12 cellular contexts compared by ENCODE assay signal in genomic region chr20:41436679-41437078, GRCh38.
DNase-seq lines count a peak whose midpoint lies in the region; ATAC-seq and TF ChIP-seq lines count a peak whose summit lies in the region.
"Had no signal": no experiment of that assay in that cellular context is flagged by ENCODE, and none has a peak within 500 bp of the region (broad histone marks: within the 10 kb centered on the region; RNA-seq: fewer than 3 reads in every experiment).

No MANE protein-coding gene starts in this region.

- peaks cover 18% of the 10 kb centered on the region for H3K36me3 ChIP-seq in GM23248 (ENCODE audit: low read depth)
- peaks cover 27% of the 10 kb centered on the region for H3K36me3 ChIP-seq in GM23338 (ENCODE audit: insufficient read depth)

- H3K9me3 Mint-ChIP-seq in GM23338, result no peaks in the 10 kb centered on the region
- H3K9me3 Mint-ChIP-seq: nephron progenitor cell had no signal

- TF ChIP-seq CTCF in AG09319 (IDR thresholded peaks at IDR 0.05; ENCODE audit: low read depth, low read length), result no peak
- TF ChIP-seq CTCF in fibroblast of pulmonary artery (IDR thresholded peaks at IDR 0.05; ENCODE audit: low read length, missing control alignments), result no peak
- no peak for TF ChIP-seq CTCF in GM23338 (conservative IDR thresholded peaks at IDR 0.05; ENCODE audit: low read depth in 2 of 2)

- no peak overlapping the region for H2AFZ ChIP-seq in GM23248
- no peak overlapping the region for H2AFZ ChIP-seq in GM23338
- H2AFZ ChIP-seq: PC-9 had no signal

- H3K36me3 Mint-ChIP-seq in T-helper 17 cell (ENCODE audit: low read depth) (peaks cover 7% of the 10 kb centered on the region), GM23338 (ENCODE audit: low read depth) (peaks cover 42% of the 10 kb centered on the region)

- H3K9me3 ChIP-seq in GM23248 (ENCODE audit: low read depth), result no peaks in the 10 kb centered on the region
- no peaks in the 10 kb centered on the region for H3K9me3 ChIP-seq in T-helper 17 cell (ENCODE audit: control insufficient read depth, low read length, poor library complexity, severe bottlenecking)

- DNase-seq in AG09319 (ENCODE audit: extremely low read depth, low read depth), result peak; percentile 22
- DNase-seq in GM23248, result peak; percentile 49
- DNase-seq in T-helper 17 cell, result no peak
- peak; percentile 63 for DNase-seq in fibroblast of pulmonary artery (ENCODE audit: low read depth)
- no peak for DNase-seq in GM23338 (ENCODE audit: low spot score)
- DNase-seq in stimulated activated CD4-positive, alpha-beta T cell treated with anti-CD3 and anti-CD28 coated beads, Interleukin-4, amount 100 ng/mL, for 1 hour, result no peak
- DNase-seq: Calu3, NCI-H1930, nephron progenitor cell, PC-9 had no signal

- H3K4me1 Mint-ChIP-seq in T-helper 17 cell (peaks cover 34% of the 10 kb centered on the region), GM23338 (no peaks in the 10 kb centered on the region)
- H3K4me1 Mint-ChIP-seq: nephron progenitor cell had no signal

- H3K27me3 ChIP-seq in GM23248 (replicated peaks; ENCODE audit: insufficient read depth) (no peaks in the 10 kb centered on the region), GM23338 (ENCODE audit: insufficient read depth) (no peaks in the 10 kb centered on the region)

- WGBS in GM23248 (ENCODE audit: low coverage in 1 of 2, low lambda C conversion rate in 2 of 2, missing lambda C conversion rate in 2 of 2), 2 experiments, result 75 to 76% methylated on average over 4 of the region's 4 CpGs

- H3K4me2 ChIP-seq in GM23248 (ENCODE audit: unreplicated experiment), result no peak overlapping the region
- no peak overlapping the region for H3K4me2 ChIP-seq in GM23338
- H3K4me2 ChIP-seq: PC-9 had no signal

- H3K9me2 ChIP-seq in GM23248 (ENCODE audit: insufficient read depth), result no peaks in the 10 kb centered on the region
- H3K9me2 ChIP-seq in GM23338 (ENCODE audit: insufficient read depth), result no peaks in the 10 kb centered on the region

- H3K4me3 Mint-ChIP-seq in T-helper 17 cell (peak overlapping the region; percentile 78), GM23338 (no peak overlapping the region)
- H3K4me3 Mint-ChIP-seq: nephron progenitor cell had no signal

- H3F3A ChIP-seq in GM23248 (ENCODE audit: insufficient read depth) (peaks cover 16% of the 10 kb centered on the region), GM23338 (replicated peaks; ENCODE audit: low read depth) (no peaks in the 10 kb centered on the region)

- H3K79me2 ChIP-seq in GM23248 (ENCODE audit: insufficient read depth) (no peaks in the 10 kb centered on the region), GM23338 (replicated peaks; ENCODE audit: insufficient read depth) (no peaks in the 10 kb centered on the region)

- H3K27ac Mint-ChIP-seq in T-helper 17 cell (peak overlapping the region; percentile 78), GM23338 (no peak overlapping the region)
- H3K27ac Mint-ChIP-seq: nephron progenitor cell had no signal

- H3K9ac ChIP-seq in GM23248, result no peak overlapping the region

- H3K4me3 ChIP-seq in GM23248 (no peak overlapping the region), fibroblast of pulmonary artery (replicated peaks; ENCODE audit: low read depth, low read length) (no peak overlapping the region), GM23338 (no peak overlapping the region)
- H3K4me3 ChIP-seq: PC-9 had no signal

- in situ Hi-C loops in GM23248 (cut with MboI), result no loop called here

- H3K27ac ChIP-seq in GM23248 (peak overlapping the region; percentile 20; the same call in 1 of the 2 replicates), GM23338 (ENCODE audit: low read depth) (no peak overlapping the region)
- H3K27ac ChIP-seq: PC-9 had no signal

- H3K4me1 ChIP-seq in GM23248 (ENCODE audit: insufficient read depth), result 0 out of 2 replicates have a peak, but pooled peaks cover 6% of the 10 kb centered on the region
- no peaks in the 10 kb centered on the region for H3K4me1 ChIP-seq in GM23338 (ENCODE audit: insufficient read depth)

- ATAC-seq in T-helper 17 cell, result peak; percentile 79
- no peak for ATAC-seq in HG02610 (IDR thresholded peaks at IDR 0.05; ENCODE audit: unreplicated experiment)
- ATAC-seq in GM21360 (IDR thresholded peaks at IDR 0.05; ENCODE audit: unreplicated experiment), result no peak
- no peak for ATAC-seq in GM23338

- H4K20me1 ChIP-seq in GM23248 (ENCODE audit: insufficient read depth), result no peaks in the 10 kb centered on the region
- H4K20me1 ChIP-seq in GM23338 (replicated peaks; ENCODE audit: insufficient read depth), result no peaks in the 10 kb centered on the region

- H3K27me3 Mint-ChIP-seq in T-helper 17 cell (no peaks in the 10 kb centered on the region), GM23338 (ENCODE audit: insufficient read depth, low read depth, poor library complexity) (no peaks in the 10 kb centered on the region)

TF ChIP-seq in GM23338, 12 proteins besides CTCF, POLR2A, EP300 and RAD21:
- no peak for TF ChIP-seq CREB1 (CRISPR knock-in tag; IDR thresholded peaks at IDR 0.05; ENCODE audit: low read depth)
- no peak for TF ChIP-seq JUNB (IDR thresholded peaks at IDR 0.05; ENCODE audit: unreplicated experiment)
- no peak for TF ChIP-seq EZH2 (IDR thresholded peaks at IDR 0.05; ENCODE audit: low read depth, unreplicated experiment)
- TF ChIP-seq ZNF331 (CRISPR knock-in tag; IDR thresholded peaks at IDR 0.05; ENCODE audit: low read depth), result no peak
- TF ChIP-seq ETS1 (IDR thresholded peaks at IDR 0.05), result no peak

Comparison
In these comparisons a context has a peak if more than half of its experiments do, and no peak if none do; other contexts are left out.
1. DNase-seq: peak in AG09319 (single experiment), GM23248 (single experiment) and fibroblast of pulmonary artery (single experiment); none in T-helper 17 cell (0 of 3), GM23338 (single experiment) and stimulated activated CD4-positive, alpha-beta T cell treated with anti-CD3 and anti-CD28 coated beads, Interleukin-4, amount 100 ng/mL, for 1 hour (single experiment).